Comparison of ENCODE assay signal across 14 cellular contexts in genomic region chr22:30228509-30229359, GRCh38. TPM values are rescaled to one million over a fixed set of nuclear protein-coding genes. Genes with fewer than 3 reads are reported as not detected.
DNase-seq lines count a peak whose midpoint lies in the region; ATAC-seq and TF ChIP-seq lines count a peak whose summit lies in the region.
"Had no signal": no experiment of that assay in that cellular context is flagged by ENCODE, and none has a peak within 500 bp of the region (broad histone marks: within the 10 kb centered on the region; RNA-seq: fewer than 3 reads in every experiment).

No MANE protein-coding gene starts in this region.

- H2AFZ ChIP-seq in mammary epithelial cell (ENCODE audit: low read depth, low read length), result no peak overlapping the region

- H3K9me3 ChIP-seq in KOPT-K1 (ENCODE audit: insufficient read depth, low read length, poor library complexity, severe bottlenecking) (no peaks in the 10 kb centered on the region), mammary epithelial cell (replicated peaks; ENCODE audit: insufficient read depth, low read length) (no peaks in the 10 kb centered on the region)
- H3K9me3 ChIP-seq: left ventricle myocardium inferior, SK-N-SH had no signal

- no peaks in the 10 kb centered on the region for H3K79me2 ChIP-seq in mammary epithelial cell (ENCODE audit: insufficient read depth, low read length)

- dilution Hi-C loops in mammary epithelial cell (cut with HindIII; ENCODE audit: low sequenced_read_pairs), result no loop called here

- TF ChIP-seq CTCF in mammary epithelial cell (conservative IDR thresholded peaks at IDR 0.05 in 1 of 2, IDR thresholded peaks at IDR 0.05 in 1 of 2; ENCODE audit: extremely low read depth in 1 of 2, insufficient read depth in 1 of 2, low read depth in 1 of 2, low read length in 2 of 2), result no peak

- no peaks in the 10 kb centered on the region for H3K27me3 Mint-ChIP-seq in natural killer cell treated with Interleukin-12 subunit alpha and Interleukin-12 subunit beta and Interleukin-15 and Interleukin-18, amount 100 ng/mL, for 72 hours
- H3K27me3 Mint-ChIP-seq: CD8-positive, alpha-beta memory T cell had no signal

- H3K27me3 ChIP-seq in mammary epithelial cell (ENCODE audit: insufficient read depth, low read length), result no peaks in the 10 kb centered on the region

- intact Hi-C loops in mammary epithelial cell (cut with micrococcal nuclease), result loop anchor here (1.0 to 5.0 kb wide), 4 partner anchors 16 to 51 kb away; no protein-coding TSS in a partner anchor

- H3K27ac ChIP-seq in KOPT-K1 (ENCODE audit: low read depth, low read length, poor library complexity, severe bottlenecking) (peak overlapping the region; percentile 99), mammary epithelial cell (ENCODE audit: insufficient read depth, low read depth, low read length) (peak overlapping the region; percentile 86)
- H3K27ac ChIP-seq: left ventricle myocardium inferior had no signal

- H3K36me3 ChIP-seq in KOPT-K1 (ENCODE audit: insufficient read depth, low read length) (no peaks in the 10 kb centered on the region), mammary epithelial cell (ENCODE audit: insufficient read depth, low read length) (no peaks in the 10 kb centered on the region)
- H3K36me3 ChIP-seq: left ventricle myocardium inferior had no signal

- H3K4me2 ChIP-seq in mammary epithelial cell (ENCODE audit: insufficient read depth, low read depth, low read length), result peak overlapping the region; percentile 69
- H3K4me2 ChIP-seq: SK-N-SH had no signal

- peaks cover 59% of the 10 kb centered on the region for H3K4me1 ChIP-seq in mammary epithelial cell (ENCODE audit: insufficient read depth, low read length)
- H3K4me1 ChIP-seq: left ventricle myocardium inferior had no signal

- ATAC-seq in natural killer cell treated with Interleukin-12 subunit alpha and Interleukin-12 subunit beta and Interleukin-15 and Interleukin-18, amount 100 ng/mL, for 72 hours, result no peak
- ATAC-seq in GM21576 (IDR thresholded peaks at IDR 0.05; ENCODE audit: unreplicated experiment) (no peak), HG02870 (IDR thresholded peaks at IDR 0.05; ENCODE audit: unreplicated experiment) (no peak)

- H4K20me1 ChIP-seq in mammary epithelial cell (ENCODE audit: insufficient read depth, low read length), result no peaks in the 10 kb centered on the region

- H3K27ac Mint-ChIP-seq in natural killer cell treated with Interleukin-12 subunit alpha and Interleukin-12 subunit beta and Interleukin-15 and Interleukin-18, amount 100 ng/mL, for 72 hours, result no peak overlapping the region

- no peaks in the 10 kb centered on the region for H3K36me3 Mint-ChIP-seq in natural killer cell treated with Interleukin-12 subunit alpha and Interleukin-12 subunit beta and Interleukin-15 and Interleukin-18, amount 100 ng/mL, for 72 hours

- peaks cover 21 to 32% of the 10 kb centered on the region in 2 donors for H3K4me1 Mint-ChIP-seq in natural killer cell treated with Interleukin-12 subunit alpha and Interleukin-12 subunit beta and Interleukin-15 and Interleukin-18, amount 100 ng/mL, for 72 hours (ENCODE audit: low read depth in 2 of 2)

- H3K9ac ChIP-seq in mammary epithelial cell (ENCODE audit: insufficient read depth, low read length), result peak overlapping the region; percentile 51
- H3K9ac ChIP-seq: SK-N-SH had no signal

- BruUV-seq in mammary epithelial cell (replicated peaks; lab: Mats Ljungman, UMichigan), result no TSS peak

- in situ Hi-C loops in mammary epithelial cell (cut with MboI; ENCODE audit: low sequenced_read_pairs in 2 of 2), result no loop called here

- DNase-seq in ELF-1 (ENCODE audit: low read depth, low spot score) (peak; percentile 77), mammary epithelial cell (peak; percentile 97), NCI-H1436 (lab: John Stamatoyannopoulos, UW) (no peak), NCI-H510A treated with DMSO at 0.1 percent for 48 hours (lab: John Stamatoyannopoulos, UW) (no peak)
- DNase-seq in natural killer cell treated with Interleukin-12 subunit alpha and Interleukin-12 subunit beta and Interleukin-15 and Interleukin-18, amount 100 ng/mL, for 72 hours (ENCODE audit: low spot score), result no peak
- DNase-seq: activated CD4-positive, CD25-positive, alpha-beta regulatory T cell treated with anti-CD3 and anti-CD28 coated beads, Interleukin-2, amount 50 U/mL, for 72 hours; CD8-positive, alpha-beta memory T cell; foreskin melanocyte; left ventricle myocardium inferior; NCI-H446 treated with DMSO at 0.1 percent for 48 hours; SK-N-SH had no signal

- WGBS in mammary epithelial cell (ENCODE audit: low coverage, missing lambda C conversion rate), result 14% methylated on average over 7 of the region's 21 CpGs

- H3K4me3 ChIP-seq in mammary epithelial cell (replicated peaks in 1 of 3; ENCODE audit: insufficient read depth in 1 of 3, low read depth in 2 of 3, low read length in 3 of 3), result no peak overlapping the region
- H3K4me3 ChIP-seq: left ventricle myocardium inferior had no signal

- peak overlapping the region; percentile 4 for H3K4me3 Mint-ChIP-seq in natural killer cell treated with Interleukin-12 subunit alpha and Interleukin-12 subunit beta and Interleukin-15 and Interleukin-18, amount 100 ng/mL, for 72 hours
- H3K4me3 Mint-ChIP-seq: CD8-positive, alpha-beta memory T cell had no signal

- no peaks in the 10 kb centered on the region for H3K9me3 Mint-ChIP-seq in natural killer cell treated with Interleukin-12 subunit alpha and Interleukin-12 subunit beta and Interleukin-15 and Interleukin-18, amount 100 ng/mL, for 72 hours
- H3K9me3 Mint-ChIP-seq: CD8-positive, alpha-beta memory T cell had no signal

- CTCF ChIA-PET in mammary epithelial cell (lab: Charles Lee; ENCODE audit: low non-redundant PET), result no interaction called here

RNA-seq across cellular contexts. Expression of gene LIF, which starts 17.8 kb away (rescaled TPM):
- total RNA-seq in mammary epithelial cell, result 10 to 100 TPM; 31.2 to 35.8 TPM
- 7.8 TPM for polyA plus RNA-seq in mammary epithelial cell
- 12.0 TPM for polyA minus RNA-seq in mammary epithelial cell
- 100 to 1,000 TPM in 1 of 2 donors, 10 to 100 TPM in 1; 63.3 to 125 TPM for total RNA-seq in natural killer cell treated with Interleukin-12 subunit alpha and Interleukin-12 subunit beta and Interleukin-15 and Interleukin-18, amount 100 ng/mL, for 72 hours
- polyA plus RNA-seq: CD8-positive, alpha-beta memory T cell had no signal

RNA-seq across cellular contexts. Expression of gene OSM, which starts 37.9 kb away (rescaled TPM):
- total RNA-seq in mammary epithelial cell, result not detected
- not detected for polyA plus RNA-seq in mammary epithelial cell
- polyA minus RNA-seq in mammary epithelial cell, result not detected
- total RNA-seq in natural killer cell treated with Interleukin-12 subunit alpha and Interleukin-12 subunit beta and Interleukin-15 and Interleukin-18, amount 100 ng/mL, for 72 hours, result 10 to 100 TPM; 15.5 to 38.7 TPM
- total RNA-seq: left ventricle myocardium inferior had no signal
- polyA plus RNA-seq: SK-N-SH had no signal

Comparison
In these comparisons a context has a peak if more than half of its experiments do, and no peak if none do; other contexts are left out.
1. DNase-seq: peak in ELF-1 (single experiment) and mammary epithelial cell (single experiment); none in natural killer cell treated with Interleukin-12 subunit alpha and Interleukin-12 subunit beta and Interleukin-15 and Interleukin-18, amount 100 ng/mL, for 72 hours (single experiment), NCI-H1436 (single experiment) and NCI-H510A treated with DMSO at 0.1 percent for 48 hours (single experiment).
2. RNA of gene OSM, which starts 37.9 kb away (total RNA-seq): 15.5 to 38.7 TPM in natural killer cell treated with Interleukin-12 subunit alpha and Interleukin-12 subunit beta and Interleukin-15 and Interleukin-18, amount 100 ng/mL, for 72 hours; not detected in mammary epithelial cell; every median in the first group is over 10 times any median in the second.